ENCODE assay signal across 12 cellular contexts in the genomic region with DNA sequence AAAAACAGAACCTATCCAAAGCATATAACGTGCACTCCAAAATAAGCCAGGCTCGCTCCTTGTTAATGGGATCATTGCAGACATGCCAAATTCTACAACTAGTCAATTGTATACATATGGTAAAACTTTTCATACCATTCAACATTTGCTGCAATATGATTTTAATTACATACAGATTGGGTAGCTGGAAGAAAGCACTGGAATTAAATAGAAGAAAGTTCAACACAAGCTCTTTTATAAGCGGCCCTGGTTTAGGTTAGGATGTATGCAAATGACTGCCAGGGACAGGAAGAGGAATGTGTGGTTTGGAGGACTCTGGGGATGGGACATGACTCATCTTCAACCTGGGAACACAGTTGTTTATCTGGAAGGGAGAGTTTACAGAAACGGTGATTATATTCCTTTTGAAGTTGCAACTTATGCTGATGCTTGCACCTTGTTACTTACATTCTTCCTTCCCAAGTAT.
DNase-seq lines count a peak whose midpoint lies in the region; ATAC-seq and TF ChIP-seq lines count a peak whose summit lies in the region.
"Had no signal": no experiment of that assay in that cellular context is flagged by ENCODE, and none has a peak within 500 bp of the region (broad histone marks: within the 10 kb centered on the region; RNA-seq: fewer than 3 reads in every experiment).

No MANE protein-coding gene starts in this region.

- H3K4me3 ChIP-seq in Panc1 (ENCODE audit: low read depth in 2 of 2, low read length in 2 of 2) (no peak overlapping the region), epithelial cell of proximal tubule (ENCODE audit: low read depth, low read length) (no peak overlapping the region), prostate gland (no peak overlapping the region), colonic mucosa (no peak overlapping the region), tibial artery (no peak overlapping the region)

- H3K9me3 ChIP-seq in Panc1 (ENCODE audit: control insufficient read depth, insufficient read depth, low read depth, low read length): no peaks in the 10 kb centered on the region
- H3K9me3 ChIP-seq in prostate gland: no peaks in the 10 kb centered on the region
- H3K9me3 ChIP-seq in colonic mucosa: no peaks in the 10 kb centered on the region
- H3K9me3 ChIP-seq in tibial artery: no peaks in the 10 kb centered on the region

- CTCF ChIA-PET in Panc1 (lab: Charles Lee): interaction anchor here (0.6 kb wide), 1 partner anchor 170 kb away, joined by 3 read pairs; no protein-coding TSS in a partner anchor

- in situ Hi-C loops in Panc1 (cut with HindIII; ENCODE audit: low pct_unique_long_range_greater_than_20kb, low sequenced_read_pairs): no loop called here

- no peak overlapping the region; the same call in 1 of the 2 replicates for H3K27ac ChIP-seq in Panc1 (ENCODE audit: low read length)
- H3K27ac ChIP-seq in prostate gland: no peak overlapping the region
- H3K27ac ChIP-seq in colonic mucosa: no peak overlapping the region
- H3K27ac ChIP-seq in tibial artery: no peak overlapping the region

- H3K27ac Mint-ChIP-seq in progenitor cell of endocrine pancreas: no peak overlapping the region
- H3K27ac Mint-ChIP-seq: activated naive CD8-positive, alpha-beta T cell had no signal

- no peaks in the 10 kb centered on the region for H3K36me3 ChIP-seq in Panc1 (ENCODE audit: control insufficient read depth, insufficient read depth, low read length)
- H3K36me3 ChIP-seq in prostate gland: no peaks in the 10 kb centered on the region
- no peaks in the 10 kb centered on the region for H3K36me3 ChIP-seq in colonic mucosa
- H3K36me3 ChIP-seq in tibial artery: no peaks in the 10 kb centered on the region

- POLR2A ChIA-PET in Panc1 (lab: Charles Lee): interaction anchor here (0.6 to 0.9 kb wide), 2 partner anchors 168 to 238 kb away, joined by 3 read pairs; no protein-coding TSS in a partner anchor

- H3K4me1 ChIP-seq in Panc1 (ENCODE audit: control insufficient read depth, insufficient read depth, low read length) (peaks cover 11% of the 10 kb centered on the region; the same call in 1 of the 2 replicates), prostate gland (replicated peaks) (no peaks in the 10 kb centered on the region), colonic mucosa (no peaks in the 10 kb centered on the region), tibial artery (peaks cover 0 to 9% (median 3%) of the 10 kb centered on the region in 4 donors)

- intact Hi-C loops in Panc1 (cut with micrococcal nuclease; ENCODE audit: unreplicated experiment) (no loop called here), prostate gland (cut with DNase I) (no loop called here), colonic mucosa (cut with DNase I) (no loop called here), tibial artery (cut with DNase I; ENCODE audit: low total_unique reads) (no loop called here)

- H3K4me1 Mint-ChIP-seq in progenitor cell of endocrine pancreas (ENCODE audit: low read depth): peaks cover 4% of the 10 kb centered on the region

- no peak overlapping the region for H3K9ac ChIP-seq in colonic mucosa (ENCODE audit: low read depth in 2 of 2, low read length in 2 of 2)

- no peaks in the 10 kb centered on the region for H3K27me3 Mint-ChIP-seq in progenitor cell of endocrine pancreas
- H3K27me3 Mint-ChIP-seq: activated naive CD8-positive, alpha-beta T cell had no signal

- DNase-seq in GM03348 (ENCODE audit: low spot score): peak; percentile 63
- DNase-seq in Panc1 (ENCODE audit: low read depth, low spot score): no peak
- DNase-seq in epithelial cell of proximal tubule (ENCODE audit: low read depth): peak; percentile 19
- peak; percentile 6 for DNase-seq in prostate gland (ENCODE audit: low spot score)
- DNase-seq in progenitor cell of endocrine pancreas (ENCODE audit: low spot score, unreplicated experiment): no peak
- no peak for DNase-seq in colonic mucosa
- DNase-seq in tibial artery: no peak
- DNase-seq: activated CD4-positive, CD25-positive, alpha-beta regulatory T cell treated with anti-CD3 and anti-CD28 coated beads, Interleukin-2, amount 50 U/mL, for 72 hours; hypothalamus; NCI-H748 treated with DMSO at 0.1 percent for 48 hours had no signal

- TF ChIP-seq CTCF in Panc1 (IDR thresholded peaks at IDR 0.05): no peak
- TF ChIP-seq CTCF in epithelial cell of proximal tubule (conservative IDR thresholded peaks at IDR 0.05; ENCODE audit: low read depth, low read length): no peak
- no peak for TF ChIP-seq CTCF in prostate gland (IDR thresholded peaks at IDR 0.05)
- no peak for TF ChIP-seq CTCF in progenitor cell of endocrine pancreas (IDR thresholded peaks at IDR 0.05; ENCODE audit: unreplicated experiment)
- no peak for TF ChIP-seq CTCF in colonic mucosa (IDR thresholded peaks at IDR 0.05)
- no peak for TF ChIP-seq CTCF in tibial artery (IDR thresholded peaks at IDR 0.05)

- H3K9me3 Mint-ChIP-seq in progenitor cell of endocrine pancreas (ENCODE audit: low read depth): no peaks in the 10 kb centered on the region

- TF ChIP-seq POLR2A in prostate gland (IDR thresholded peaks at IDR 0.05): no peak

- ATAC-seq in Panc1 (peak; percentile 65), HG02610 (IDR thresholded peaks at IDR 0.05; ENCODE audit: unreplicated experiment) (no peak)

- no TSS peak for BruUV-seq in Panc1 (replicated peaks; lab: Mats Ljungman, UMichigan)

- H3K36me3 Mint-ChIP-seq in progenitor cell of endocrine pancreas (ENCODE audit: insufficient read depth): no peaks in the 10 kb centered on the region

- H3K4me3 Mint-ChIP-seq in progenitor cell of endocrine pancreas (ENCODE audit: low read depth): no peak overlapping the region
- H3K4me3 Mint-ChIP-seq: activated naive CD8-positive, alpha-beta T cell had no signal

- H3K27me3 ChIP-seq in Panc1 (ENCODE audit: control insufficient read depth, insufficient read depth, low read length) (no peaks in the 10 kb centered on the region), prostate gland (replicated peaks; ENCODE audit: insufficient read depth) (no peaks in the 10 kb centered on the region), colonic mucosa (no peaks in the 10 kb centered on the region), tibial artery (no peaks in the 10 kb centered on the region)

- 17% methylated on average over 4 of the region's 4 CpGs for WGBS in prostate gland

Comparison
In these comparisons a context has a peak if more than half of its experiments do, and no peak if none do; other contexts are left out.
1. DNase-seq: peak in GM03348 (single experiment), epithelial cell of proximal tubule (single experiment) and prostate gland (single experiment); none in Panc1 (single experiment), progenitor cell of endocrine pancreas (single experiment), colonic mucosa (single experiment) and tibial artery (0 of 2).